20 cellular contexts compared by ENCODE assay signal in genomic region chr7:121406866-121407439, GRCh38.
"Had no signal": no experiment of that assay in that cellular context is flagged by ENCODE, and none has a peak within 500 bp of the region (broad histone marks: within the 10 kb centered on the region; RNA-seq: fewer than 3 reads in every experiment).

No MANE protein-coding gene starts in this region.

- FAIRE-seq: frontal cortex, keratinocyte had no signal

- H3K4me1 ChIP-seq: left ventricle myocardium inferior, parathyroid adenoma, sigmoid colon, spleen had no signal

- H3K27ac ChIP-seq: brain microvascular endothelial cell, left ventricle myocardium inferior, parathyroid adenoma, sigmoid colon, spleen, thoracic aorta had no signal

- H2AFZ ChIP-seq: parathyroid adenoma had no signal

- H3K4me3 Mint-ChIP-seq: activated CD4-positive, alpha-beta T cell treated with anti-CD3 and anti-CD28 coated beads, Interleukin-2, amount 10 ng/mL, durations not matched to agents 24 days and 14 days; activated CD8-positive, alpha-beta T cell treated with anti-CD3 and anti-CD28 coated beads for 36 hours; activated naive CD8-positive, alpha-beta T cell treated with anti-CD3 and anti-CD28 coated beads, Interleukin-2, amount 10 ng/mL, durations not matched to agents 7 days and 5 days; activated T-helper 17 cell treated with anti-CD3 and anti-CD28 coated beads, Interleukin-2, amount 50 U/mL, for 72 hours; naive thymus-derived CD4-positive, alpha-beta T cell; stimulated activated naive B cell treated with anti-CD40 and anti-IgM and Interleukin-4, amounts not matched to agents 10 μg/mL and 1 μg/mL and 100 μg/mL, for 72 hours had no signal

- H3K27me3 ChIP-seq: brain microvascular endothelial cell, sigmoid colon, spleen had no signal

- DNase-seq: activated CD4-positive, alpha-beta T cell treated with anti-CD3 and anti-CD28 coated beads, Interleukin-2, amount 10 ng/mL, durations not matched to agents 24 days and 14 days; activated CD8-positive, alpha-beta T cell treated with anti-CD3 and anti-CD28 coated beads for 36 hours; activated naive CD4-positive, alpha-beta T cell treated with Interleukin-2 at 50 U/mL for 16 hours; activated naive CD8-positive, alpha-beta T cell treated with anti-CD3 and anti-CD28 coated beads, Interleukin-2, amount 10 ng/mL, durations not matched to agents 7 days and 5 days; activated T-cell treated with anti-CD3 and anti-CD28 coated beads, Interleukin-2, amount 50 U/mL, for 1 hour; brain microvascular endothelial cell; cortex of kidney; left ventricle myocardium inferior; naive thymus-derived CD4-positive, alpha-beta T cell; sigmoid colon; spleen; stimulated activated CD4-positive, alpha-beta T cell treated with anti-CD3 and anti-CD28 coated beads, Interleukin-4, amount 100 ng/mL, for 4 hours; stimulated activated naive B cell treated with anti-CD40 and anti-IgM and Interleukin-4, amounts not matched to agents 10 μg/mL and 1 μg/mL and 100 μg/mL, for 72 hours; T-helper 1 cell; T-helper 9 cell had no signal

- H3K27ac Mint-ChIP-seq: activated CD4-positive, alpha-beta T cell treated with anti-CD3 and anti-CD28 coated beads, Interleukin-2, amount 10 ng/mL, durations not matched to agents 24 days and 14 days; activated CD8-positive, alpha-beta T cell treated with anti-CD3 and anti-CD28 coated beads for 36 hours; activated naive CD8-positive, alpha-beta T cell treated with anti-CD3 and anti-CD28 coated beads, Interleukin-2, amount 10 ng/mL, durations not matched to agents 7 days and 5 days; activated T-helper 17 cell treated with anti-CD3 and anti-CD28 coated beads, Interleukin-2, amount 50 U/mL, for 72 hours; stimulated activated naive B cell treated with anti-CD40 and anti-IgM and Interleukin-4, amounts not matched to agents 10 μg/mL and 1 μg/mL and 100 μg/mL, for 72 hours had no signal

- H3K9me3 ChIP-seq: left ventricle myocardium inferior, sigmoid colon, spleen, thoracic aorta had no signal

- H3K36me3 Mint-ChIP-seq: activated naive CD8-positive, alpha-beta T cell treated with anti-CD3 and anti-CD28 coated beads, Interleukin-2, amount 10 ng/mL, durations not matched to agents 7 days and 5 days; naive thymus-derived CD4-positive, alpha-beta T cell; stimulated activated naive B cell treated with anti-CD40 and anti-IgM and Interleukin-4, amounts not matched to agents 10 μg/mL and 1 μg/mL and 100 μg/mL, for 72 hours had no signal

- H3K27me3 Mint-ChIP-seq: stimulated activated naive B cell treated with anti-CD40 and anti-IgM and Interleukin-4, amounts not matched to agents 10 μg/mL and 1 μg/mL and 100 μg/mL, for 72 hours had no signal

- H3K9me3 Mint-ChIP-seq: activated CD8-positive, alpha-beta T cell treated with anti-CD3 and anti-CD28 coated beads for 36 hours; activated naive CD8-positive, alpha-beta T cell treated with anti-CD3 and anti-CD28 coated beads, Interleukin-2, amount 10 ng/mL, durations not matched to agents 7 days and 5 days; activated T-helper 17 cell treated with anti-CD3 and anti-CD28 coated beads, Interleukin-2, amount 50 U/mL, for 72 hours; stimulated activated naive B cell treated with anti-CD40 and anti-IgM and Interleukin-4, amounts not matched to agents 10 μg/mL and 1 μg/mL and 100 μg/mL, for 72 hours had no signal

- H3K36me3 ChIP-seq: brain microvascular endothelial cell, left ventricle myocardium inferior, sigmoid colon, spleen, thoracic aorta had no signal

- ATAC-seq: activated CD8-positive, alpha-beta T cell treated with anti-CD3 and anti-CD28 coated beads for 36 hours; activated T-helper 17 cell treated with anti-CD3 and anti-CD28 coated beads, Interleukin-2, amount 50 U/mL, for 72 hours; naive thymus-derived CD4-positive, alpha-beta T cell; stimulated activated naive B cell treated with anti-CD40 and anti-IgM and Interleukin-4, amounts not matched to agents 10 μg/mL and 1 μg/mL and 100 μg/mL, for 72 hours had no signal

- H3K4me3 ChIP-seq: left ventricle myocardium inferior, sigmoid colon, spleen, thoracic aorta had no signal

- H3K9ac ChIP-seq: parathyroid adenoma had no signal

- H3K79me2 ChIP-seq: parathyroid adenoma had no signal
